ENCODE assay signal across 1 cellular context in the genomic region with DNA sequence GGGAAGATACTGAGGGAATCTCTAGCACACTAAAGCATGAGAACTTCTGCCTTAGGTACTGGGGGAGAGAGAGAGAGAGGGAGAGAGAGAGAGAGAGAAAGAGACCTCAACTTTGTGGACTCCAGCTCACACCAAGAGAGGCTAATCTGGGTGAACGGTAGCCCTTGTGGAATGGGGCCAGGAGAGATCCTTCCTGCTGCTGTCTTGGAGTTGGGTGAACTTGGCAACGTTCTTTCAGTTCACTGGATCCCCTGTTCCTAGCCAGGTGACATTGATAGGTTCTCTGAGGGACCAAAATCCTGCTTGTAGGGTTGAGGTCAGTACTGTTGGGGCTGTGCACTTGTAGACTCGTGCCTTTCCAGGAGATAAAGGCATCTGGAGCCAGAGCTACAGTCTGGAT.
TF ChIP-seq lines count a peak whose summit lies in the region.

No MANE protein-coding gene starts in this region.

TF ChIP-seq in HepG2, 621 proteins besides CTCF, POLR2A, EP300 and RAD21:
- no peak for TF ChIP-seq JDP2 (CRISPR knock-in tag; IDR thresholded peaks at IDR 0.05; ENCODE audit: borderline replicate concordance)
- no peak for TF ChIP-seq KAT7 (CRISPR knock-in tag; IDR thresholded peaks at IDR 0.05; ENCODE audit: borderline replicate concordance)
- TF ChIP-seq, protein P1, sequence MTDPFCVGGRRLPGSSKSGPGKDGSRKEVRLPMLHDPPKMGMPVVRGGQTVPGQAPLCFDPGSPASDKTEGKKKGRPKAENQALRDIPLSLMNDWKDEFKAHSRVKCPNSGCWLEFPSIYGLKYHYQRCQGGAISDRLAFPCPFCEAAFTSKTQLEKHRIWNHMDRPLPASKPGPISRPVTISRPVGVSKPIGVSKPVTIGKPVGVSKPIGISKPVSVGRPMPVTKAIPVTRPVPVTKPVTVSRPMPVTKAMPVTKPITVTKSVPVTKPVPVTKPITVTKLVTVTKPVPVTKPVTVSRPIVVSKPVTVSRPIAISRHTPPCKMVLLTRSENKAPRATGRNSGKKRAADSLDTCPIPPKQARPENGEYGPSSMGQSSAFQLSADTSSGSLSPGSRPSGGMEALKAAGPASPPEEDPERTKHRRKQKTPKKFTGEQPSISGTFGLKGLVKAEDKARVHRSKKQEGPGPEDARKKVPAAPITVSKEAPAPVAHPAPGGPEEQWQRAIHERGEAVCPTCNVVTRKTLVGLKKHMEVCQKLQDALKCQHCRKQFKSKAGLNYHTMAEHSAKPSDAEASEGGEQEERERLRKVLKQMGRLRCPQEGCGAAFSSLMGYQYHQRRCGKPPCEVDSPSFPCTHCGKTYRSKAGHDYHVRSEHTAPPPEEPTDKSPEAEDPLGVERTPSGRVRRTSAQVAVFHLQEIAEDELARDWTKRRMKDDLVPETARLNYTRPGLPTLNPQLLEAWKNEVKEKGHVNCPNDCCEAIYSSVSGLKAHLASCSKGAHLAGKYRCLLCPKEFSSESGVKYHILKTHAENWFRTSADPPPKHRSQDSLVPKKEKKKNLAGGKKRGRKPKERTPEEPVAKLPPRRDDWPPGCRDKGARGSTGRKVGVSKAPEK (CRISPR knock-in tag; IDR thresholded peaks at IDR 0.05; ENCODE audit: borderline replicate concordance) = peak; percentile 80; the same call in 1 of the 2 replicates
- TF ChIP-seq, protein P2, sequence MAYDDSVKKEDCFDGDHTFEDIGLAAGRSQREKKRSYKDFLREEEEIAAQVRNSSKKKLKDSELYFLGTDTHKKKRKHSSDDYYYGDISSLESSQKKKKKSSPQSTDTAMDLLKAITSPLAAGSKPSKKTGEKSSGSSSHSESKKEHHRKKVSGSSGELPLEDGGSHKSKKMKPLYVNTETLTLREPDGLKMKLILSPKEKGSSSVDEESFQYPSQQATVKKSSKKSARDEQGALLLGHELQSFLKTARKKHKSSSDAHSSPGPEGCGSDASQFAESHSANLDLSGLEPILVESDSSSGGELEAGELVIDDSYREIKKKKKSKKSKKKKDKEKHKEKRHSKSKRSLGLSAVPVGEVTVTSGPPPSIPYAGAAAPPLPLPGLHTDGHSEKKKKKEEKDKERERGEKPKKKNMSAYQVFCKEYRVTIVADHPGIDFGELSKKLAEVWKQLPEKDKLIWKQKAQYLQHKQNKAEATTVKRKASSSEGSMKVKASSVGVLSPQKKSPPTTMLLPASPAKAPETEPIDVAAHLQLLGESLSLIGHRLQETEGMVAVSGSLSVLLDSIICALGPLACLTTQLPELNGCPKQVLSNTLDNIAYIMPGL (CRISPR knock-in tag; IDR thresholded peaks at IDR 0.05; ENCODE audit: borderline replicate concordance in 1 of 2, low read depth in 1 of 2) = no peak
- TF ChIP-seq ZNF678 (CRISPR knock-in tag; IDR thresholded peaks at IDR 0.05) = no peak
- no peak for TF ChIP-seq NONO (IDR thresholded peaks at IDR 0.05)
- TF ChIP-seq NONO (CRISPR knock-in tag; conservative IDR thresholded peaks at IDR 0.05) = no peak
- TF ChIP-seq NFE2L1 (CRISPR knock-in tag; IDR thresholded peaks at IDR 0.05; ENCODE audit: borderline replicate concordance) = no peak
- TF ChIP-seq ZFP36 (IDR thresholded peaks at IDR 0.05; ENCODE audit: borderline replicate concordance, low read depth, low read length, partially characterized antibody) = no peak
- no peak for TF ChIP-seq EZH2 (conservative IDR thresholded peaks at IDR 0.05; ENCODE audit: low read depth, low read length)
- TF ChIP-seq TGIF2 (CRISPR knock-in tag; IDR thresholded peaks at IDR 0.05) = no peak
- TF ChIP-seq CBX1 (IDR thresholded peaks at IDR 0.05; ENCODE audit: low read depth) = no peak
- TF ChIP-seq, protein P3, sequence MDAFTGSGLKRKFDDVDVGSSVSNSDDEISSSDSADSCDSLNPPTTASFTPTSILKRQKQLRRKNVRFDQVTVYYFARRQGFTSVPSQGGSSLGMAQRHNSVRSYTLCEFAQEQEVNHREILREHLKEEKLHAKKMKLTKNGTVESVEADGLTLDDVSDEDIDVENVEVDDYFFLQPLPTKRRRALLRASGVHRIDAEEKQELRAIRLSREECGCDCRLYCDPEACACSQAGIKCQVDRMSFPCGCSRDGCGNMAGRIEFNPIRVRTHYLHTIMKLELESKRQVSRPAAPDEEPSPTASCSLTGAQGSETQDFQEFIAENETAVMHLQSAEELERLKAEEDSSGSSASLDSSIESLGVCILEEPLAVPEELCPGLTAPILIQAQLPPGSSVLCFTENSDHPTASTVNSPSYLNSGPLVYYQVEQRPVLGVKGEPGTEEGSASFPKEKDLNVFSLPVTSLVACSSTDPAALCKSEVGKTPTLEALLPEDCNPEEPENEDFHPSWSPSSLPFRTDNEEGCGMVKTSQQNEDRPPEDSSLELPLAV (CRISPR knock-in tag; conservative IDR thresholded peaks at IDR 0.05; ENCODE audit: low read depth) = no peak
- TF ChIP-seq ZSCAN25 (CRISPR knock-in tag; IDR thresholded peaks at IDR 0.05) = peak; percentile 27; the same call in 1 of the 2 replicates
- TF ChIP-seq ZNF12 (CRISPR knock-in tag; IDR thresholded peaks at IDR 0.05) = no peak
- no peak for TF ChIP-seq SP140L (CRISPR knock-in tag; IDR thresholded peaks at IDR 0.05; ENCODE audit: borderline replicate concordance)
- 0 out of 2 replicates have a peak, but pooled peaks have one; percentile 44 for TF ChIP-seq EEA1 (CRISPR knock-in tag; IDR thresholded peaks at IDR 0.05; ENCODE audit: borderline replicate concordance)
- TF ChIP-seq ELF3 (CRISPR knock-in tag; IDR thresholded peaks at IDR 0.05) = no peak
- TF ChIP-seq, protein P4, sequence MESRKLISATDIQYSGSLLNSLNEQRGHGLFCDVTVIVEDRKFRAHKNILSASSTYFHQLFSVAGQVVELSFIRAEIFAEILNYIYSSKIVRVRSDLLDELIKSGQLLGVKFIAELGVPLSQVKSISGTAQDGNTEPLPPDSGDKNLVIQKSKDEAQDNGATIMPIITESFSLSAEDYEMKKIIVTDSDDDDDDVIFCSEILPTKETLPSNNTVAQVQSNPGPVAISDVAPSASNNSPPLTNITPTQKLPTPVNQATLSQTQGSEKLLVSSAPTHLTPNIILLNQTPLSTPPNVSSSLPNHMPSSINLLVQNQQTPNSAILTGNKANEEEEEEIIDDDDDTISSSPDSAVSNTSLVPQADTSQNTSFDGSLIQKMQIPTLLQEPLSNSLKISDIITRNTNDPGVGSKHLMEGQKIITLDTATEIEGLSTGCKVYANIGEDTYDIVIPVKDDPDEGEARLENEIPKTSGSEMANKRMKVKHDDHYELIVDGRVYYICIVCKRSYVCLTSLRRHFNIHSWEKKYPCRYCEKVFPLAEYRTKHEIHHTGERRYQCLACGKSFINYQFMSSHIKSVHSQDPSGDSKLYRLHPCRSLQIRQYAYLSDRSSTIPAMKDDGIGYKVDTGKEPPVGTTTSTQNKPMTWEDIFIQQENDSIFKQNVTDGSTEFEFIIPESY (CRISPR knock-in tag; IDR thresholded peaks at IDR 0.05) = no peak
- 0 out of 2 replicates have a peak, but pooled peaks have one; percentile 18 for TF ChIP-seq SALL1 (CRISPR knock-in tag; IDR thresholded peaks at IDR 0.05)
- TF ChIP-seq ZNF256 (CRISPR knock-in tag; conservative IDR thresholded peaks at IDR 0.05) = no peak
